In the genomic region with DNA sequence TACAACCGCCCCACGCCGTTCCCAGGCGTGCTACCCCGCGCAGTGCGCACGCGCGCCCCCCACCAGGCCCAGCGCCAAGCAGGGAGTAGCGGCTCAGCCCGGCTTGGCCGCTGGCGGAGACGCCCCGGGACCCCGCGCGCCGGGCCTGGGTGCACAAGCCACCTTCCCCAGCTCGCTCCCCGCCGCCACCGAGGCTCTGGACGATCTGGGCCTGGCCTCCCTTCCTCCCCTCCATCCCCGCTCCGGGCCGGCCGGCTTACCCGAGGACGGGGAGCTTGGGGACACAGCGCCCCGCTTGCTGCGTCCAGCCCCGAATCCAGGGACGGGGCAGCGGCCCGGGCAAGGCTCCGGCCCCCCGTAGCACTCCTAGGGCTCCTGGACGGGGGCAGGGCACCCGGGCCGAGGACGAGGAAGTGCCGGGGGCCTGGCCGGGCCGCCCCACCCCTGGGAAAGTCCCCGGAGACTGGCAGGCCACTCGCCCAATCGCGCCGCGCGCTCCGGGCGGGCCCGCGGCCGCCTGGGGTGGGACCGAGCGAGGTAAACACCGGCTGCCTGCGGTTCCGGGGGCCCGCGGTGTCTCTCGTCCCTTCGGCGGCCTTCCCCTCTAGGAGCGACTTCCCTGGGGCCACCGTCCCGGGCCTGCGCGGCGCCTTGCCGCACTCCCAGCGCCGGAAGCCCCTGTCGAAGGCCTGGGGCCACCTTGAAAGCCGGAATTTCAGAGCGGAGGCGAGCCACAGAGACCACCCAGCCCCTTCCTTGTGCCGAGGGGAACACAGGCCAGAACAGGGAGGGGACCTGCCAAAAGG, we compare ENCODE assay signal across 1 cellular context.
TF ChIP-seq lines count a peak whose summit lies in the region.

TNIP1 (minus strand) TSS at position 415 of the 806 bp plus-strand sequence. CDS start 15,939 bp downstream, outside the sequence.

TF ChIP-seq in K562, 482 proteins besides CTCF, POLR2A, EP300 and RAD21 (continued from another document and continues in another):
- TF ChIP-seq GATAD2B (IDR thresholded peaks at IDR 0.05; ENCODE audit: borderline replicate concordance) (0 out of 2 replicates have a peak, but pooled peaks have one; percentile 30), ZNF3 (CRISPR knock-in tag; IDR thresholded peaks at IDR 0.05) (no peak), FUS (optimal IDR thresholded peaks at IDR 0.05; ENCODE audit: low read depth, low read length) (no peak), PPARD (CRISPR knock-in tag; IDR thresholded peaks at IDR 0.05) (no peak), ZNF318 (IDR thresholded peaks at IDR 0.05; ENCODE audit: borderline replicate concordance in 1 of 2, low read depth in 1 of 2) (no peak), MEF2D (tag; conservative IDR thresholded peaks at IDR 0.05; ENCODE audit: low read depth) (no peak), POLR3G (IDR thresholded peaks at IDR 0.05; ENCODE audit: extremely low read depth, insufficient read length, insufficient replicate concordance) (no peak), ZNF224 (CRISPR knock-in tag; IDR thresholded peaks at IDR 0.05) (no peak), XRCC5 (IDR thresholded peaks at IDR 0.05; ENCODE audit: low read depth, low read length) (peak; percentile 37; the same call in 1 of the 2 replicates), MCM7 (IDR thresholded peaks at IDR 0.05) (no peak), SP2 (IDR thresholded peaks at IDR 0.05; ENCODE audit: extremely low read depth, low read depth, low read length, poor library complexity, severe bottlenecking) (peak; percentile 80), NR3C1 (CRISPR knock-in tag; IDR thresholded peaks at IDR 0.05) (peak; percentile 26; the same call in 1 of the 2 replicates), HOMEZ (CRISPR knock-in tag; IDR thresholded peaks at IDR 0.05) (no peak), E2F4 (CRISPR knock-in tag; IDR thresholded peaks at IDR 0.05; ENCODE audit: low read depth) (no peak), NR2F6 (CRISPR knock-in tag; IDR thresholded peaks at IDR 0.05) (no peak), KAT7 (CRISPR knock-in tag; IDR thresholded peaks at IDR 0.05; ENCODE audit: borderline replicate concordance) (no peak), U2AF1 (optimal IDR thresholded peaks at IDR 0.05; ENCODE audit: low read depth, low read length) (peak; percentile 99), BCOR (IDR thresholded peaks at IDR 0.05) (0 out of 2 replicates have a peak, but pooled peaks have one; percentile 42), PKNOX1 (IDR thresholded peaks at IDR 0.05) (peak; percentile 99), MAFG (tag; conservative IDR thresholded peaks at IDR 0.05) (no peak), CHCHD3 (CRISPR knock-in tag; IDR thresholded peaks at IDR 0.05) (no peak), ZNF146 (CRISPR knock-in tag; IDR thresholded peaks at IDR 0.05; ENCODE audit: unreplicated experiment) (no peak), HDAC8 (tag; IDR thresholded peaks at IDR 0.05) (no peak), TEAD1 (CRISPR knock-in tag; IDR thresholded peaks at IDR 0.05) (peak in 1 of 2 experiments; percentile 68; a peak in 3 of 4 replicates), NCOA6 (IDR thresholded peaks at IDR 0.05) (no peak), WHSC1 (IDR thresholded peaks at IDR 0.05; ENCODE audit: low read length) (no peak), E2F3 (CRISPR knock-in tag; IDR thresholded peaks at IDR 0.05) (0 out of 2 replicates have a peak, but pooled peaks have one; percentile 4), ZNF695 (CRISPR knock-in tag; IDR thresholded peaks at IDR 0.05) (no peak), TCFL5 (CRISPR knock-in tag; conservative IDR thresholded peaks at IDR 0.05) (no peak), RBM17 (IDR thresholded peaks at IDR 0.05; ENCODE audit: borderline replicate concordance, low read depth, low read length) (no peak), HBP1 (CRISPR knock-in tag; IDR thresholded peaks at IDR 0.05) (no peak)
- TF ChIP-seq, protein P1, sequence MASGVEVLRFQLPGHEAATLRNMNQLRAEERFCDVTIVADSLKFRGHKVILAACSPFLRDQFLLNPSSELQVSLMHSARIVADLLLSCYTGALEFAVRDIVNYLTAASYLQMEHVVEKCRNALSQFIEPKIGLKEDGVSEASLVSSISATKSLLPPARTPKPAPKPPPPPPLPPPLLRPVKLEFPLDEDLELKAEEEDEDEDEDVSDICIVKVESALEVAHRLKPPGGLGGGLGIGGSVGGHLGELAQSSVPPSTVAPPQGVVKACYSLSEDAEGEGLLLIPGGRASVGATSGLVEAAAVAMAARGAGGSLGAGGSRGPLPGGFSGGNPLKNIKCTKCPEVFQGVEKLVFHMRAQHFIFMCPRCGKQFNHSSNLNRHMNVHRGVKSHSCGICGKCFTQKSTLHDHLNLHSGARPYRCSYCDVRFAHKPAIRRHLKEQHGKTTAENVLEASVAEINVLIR (CRISPR knock-in tag; IDR thresholded peaks at IDR 0.05), result 0 out of 2 replicates have a peak, but pooled peaks have one; percentile 2
- TF ChIP-seq, protein P2, sequence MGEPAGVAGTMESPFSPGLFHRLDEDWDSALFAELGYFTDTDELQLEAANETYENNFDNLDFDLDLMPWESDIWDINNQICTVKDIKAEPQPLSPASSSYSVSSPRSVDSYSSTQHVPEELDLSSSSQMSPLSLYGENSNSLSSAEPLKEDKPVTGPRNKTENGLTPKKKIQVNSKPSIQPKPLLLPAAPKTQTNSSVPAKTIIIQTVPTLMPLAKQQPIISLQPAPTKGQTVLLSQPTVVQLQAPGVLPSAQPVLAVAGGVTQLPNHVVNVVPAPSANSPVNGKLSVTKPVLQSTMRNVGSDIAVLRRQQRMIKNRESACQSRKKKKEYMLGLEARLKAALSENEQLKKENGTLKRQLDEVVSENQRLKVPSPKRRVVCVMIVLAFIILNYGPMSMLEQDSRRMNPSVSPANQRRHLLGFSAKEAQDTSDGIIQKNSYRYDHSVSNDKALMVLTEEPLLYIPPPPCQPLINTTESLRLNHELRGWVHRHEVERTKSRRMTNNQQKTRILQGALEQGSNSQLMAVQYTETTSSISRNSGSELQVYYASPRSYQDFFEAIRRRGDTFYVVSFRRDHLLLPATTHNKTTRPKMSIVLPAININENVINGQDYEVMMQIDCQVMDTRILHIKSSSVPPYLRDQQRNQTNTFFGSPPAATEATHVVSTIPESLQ (CRISPR knock-in tag; IDR thresholded peaks at IDR 0.05), result no peak; the same call in 1 of the 2 replicates
- TF ChIP-seq, protein P3, sequence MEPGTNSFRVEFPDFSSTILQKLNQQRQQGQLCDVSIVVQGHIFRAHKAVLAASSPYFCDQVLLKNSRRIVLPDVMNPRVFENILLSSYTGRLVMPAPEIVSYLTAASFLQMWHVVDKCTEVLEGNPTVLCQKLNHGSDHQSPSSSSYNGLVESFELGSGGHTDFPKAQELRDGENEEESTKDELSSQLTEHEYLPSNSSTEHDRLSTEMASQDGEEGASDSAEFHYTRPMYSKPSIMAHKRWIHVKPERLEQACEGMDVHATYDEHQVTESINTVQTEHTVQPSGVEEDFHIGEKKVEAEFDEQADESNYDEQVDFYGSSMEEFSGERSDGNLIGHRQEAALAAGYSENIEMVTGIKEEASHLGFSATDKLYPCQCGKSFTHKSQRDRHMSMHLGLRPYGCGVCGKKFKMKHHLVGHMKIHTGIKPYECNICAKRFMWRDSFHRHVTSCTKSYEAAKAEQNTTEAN (CRISPR knock-in tag; IDR thresholded peaks at IDR 0.05), result no peak
- TF ChIP-seq, protein P4, sequence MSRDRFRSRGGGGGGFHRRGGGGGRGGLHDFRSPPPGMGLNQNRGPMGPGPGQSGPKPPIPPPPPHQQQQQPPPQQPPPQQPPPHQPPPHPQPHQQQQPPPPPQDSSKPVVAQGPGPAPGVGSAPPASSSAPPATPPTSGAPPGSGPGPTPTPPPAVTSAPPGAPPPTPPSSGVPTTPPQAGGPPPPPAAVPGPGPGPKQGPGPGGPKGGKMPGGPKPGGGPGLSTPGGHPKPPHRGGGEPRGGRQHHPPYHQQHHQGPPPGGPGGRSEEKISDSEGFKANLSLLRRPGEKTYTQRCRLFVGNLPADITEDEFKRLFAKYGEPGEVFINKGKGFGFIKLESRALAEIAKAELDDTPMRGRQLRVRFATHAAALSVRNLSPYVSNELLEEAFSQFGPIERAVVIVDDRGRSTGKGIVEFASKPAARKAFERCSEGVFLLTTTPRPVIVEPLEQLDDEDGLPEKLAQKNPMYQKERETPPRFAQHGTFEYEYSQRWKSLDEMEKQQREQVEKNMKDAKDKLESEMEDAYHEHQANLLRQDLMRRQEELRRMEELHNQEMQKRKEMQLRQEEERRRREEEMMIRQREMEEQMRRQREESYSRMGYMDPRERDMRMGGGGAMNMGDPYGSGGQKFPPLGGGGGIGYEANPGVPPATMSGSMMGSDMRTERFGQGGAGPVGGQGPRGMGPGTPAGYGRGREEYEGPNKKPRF (IDR thresholded peaks at IDR 0.05; ENCODE audit: low read depth, low read length), result no peak
